In the genomic region with DNA sequence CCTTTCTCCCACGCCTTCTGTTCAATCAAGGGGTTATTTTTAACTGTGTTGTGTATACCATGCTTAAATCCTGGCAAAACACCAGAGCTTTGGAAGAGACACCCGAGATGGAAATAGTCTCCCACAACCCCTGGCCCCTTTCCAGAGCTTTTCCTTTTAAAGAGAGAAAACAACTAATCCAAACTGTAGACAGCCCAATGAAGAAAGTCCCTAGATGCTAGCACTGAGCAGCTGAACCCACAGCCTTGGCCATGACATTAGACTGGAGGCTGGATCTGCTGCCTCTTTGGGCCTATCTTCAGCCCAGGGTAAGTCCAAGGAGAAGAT, we compare ENCODE assay signal across 15 cellular contexts.
A peak's percentile ranks its signal among the peaks of the same experiment; 100 is the strongest.
DNase-seq lines count a peak whose midpoint lies in the region; ATAC-seq and TF ChIP-seq lines count a peak whose summit lies in the region.
"Had no signal": no experiment of that assay in that cellular context is flagged by ENCODE, and none has a peak within 500 bp of the region (broad histone marks: within the 10 kb centered on the region; RNA-seq: fewer than 3 reads in every experiment).

No MANE protein-coding gene starts in this region.

- H3K27me3 Mint-ChIP-seq in T-cell = no peaks in the 10 kb centered on the region
- H3K27me3 Mint-ChIP-seq: CD4-positive, CD25-positive, alpha-beta regulatory T cell; effector memory CD8-positive, alpha-beta T cell had no signal

- CTCF ChIA-PET in A673 (lab: Charles Lee) = no interaction called here
- CTCF ChIA-PET in T-cell (lab: Charles Lee) = no interaction called here

- DNase-seq in A673 (ENCODE audit: low spot score) = peak; percentile 81
- DNase-seq in HCEC 1CT = peak; percentile 43
- DNase-seq in brain microvascular endothelial cell = peak; percentile 22
- peak; percentile 26 for DNase-seq in islet precursor cell
- no peak for DNase-seq in NCI-H774 (lab: John Stamatoyannopoulos, UW)
- no peak for DNase-seq in T-cell
- DNase-seq in HT-29 (ENCODE audit: low spot score) = no peak
- DNase-seq: activated effector memory CD4-positive, alpha-beta T cell treated with anti-CD3 and anti-CD28 coated beads, Interleukin-2, amount 50 U/mL, for 16 hours; CD4-positive, CD25-positive, alpha-beta regulatory T cell; effector memory CD8-positive, alpha-beta T cell; NCI-H2081; upper lobe of left lung; WERI-Rb-1 had no signal

- TF ChIP-seq CTCF in A673 (conservative IDR thresholded peaks at IDR 0.05; ENCODE audit: low read depth, low read length) = no peak
- TF ChIP-seq CTCF in brain microvascular endothelial cell (IDR thresholded peaks at IDR 0.05; ENCODE audit: low read depth, low read length, missing control alignments) = no peak

- POLR2A ChIA-PET in A673 (lab: Charles Lee; ENCODE audit: low non-redundant PET) (interaction anchor here (0.5 kb wide), 1 partner anchor 56 kb away, joined by 3 read pairs; no protein-coding TSS in a partner anchor), T-cell (lab: Charles Lee) (no interaction called here)

- peaks cover 6% of the 10 kb centered on the region for H3K36me3 Mint-ChIP-seq in T-cell

- no peak overlapping the region for H3K27ac Mint-ChIP-seq in T-cell
- H3K27ac Mint-ChIP-seq: CD4-positive, CD25-positive, alpha-beta regulatory T cell; effector memory CD8-positive, alpha-beta T cell had no signal

- H3K4me1 Mint-ChIP-seq in T-cell = no peaks in the 10 kb centered on the region

- H3K4me1 ChIP-seq in A673 (ENCODE audit: insufficient read depth, low read length, poor library complexity, severe bottlenecking) = peaks cover 39% of the 10 kb centered on the region
- H3K4me1 ChIP-seq: parathyroid adenoma had no signal

- ATAC-seq in HG02970 (IDR thresholded peaks at IDR 0.05; ENCODE audit: low FRiP score, unreplicated experiment) = no peak
- no peak for ATAC-seq in T-cell (replicated peaks in 1 of 4)
- ATAC-seq: effector memory CD8-positive, alpha-beta T cell had no signal

- H3K4me3 Mint-ChIP-seq in T-cell = no peak overlapping the region
- H3K4me3 Mint-ChIP-seq: CD4-positive, CD25-positive, alpha-beta regulatory T cell; effector memory CD8-positive, alpha-beta T cell had no signal

- no TSS peak for BruUV-seq in A673 (replicated peaks; lab: Mats Ljungman, UMichigan)

- H3K36me3 ChIP-seq in A673 (ENCODE audit: insufficient read depth, low read length, poor library complexity, severe bottlenecking) = no peaks in the 10 kb centered on the region
- no peaks in the 10 kb centered on the region for H3K36me3 ChIP-seq in brain microvascular endothelial cell (replicated peaks)
- H3K36me3 ChIP-seq: upper lobe of left lung, WERI-Rb-1 had no signal

- intact Hi-C loops in A673 (cut with micrococcal nuclease; ENCODE audit: unreplicated experiment) = no loop called here

- H3K9me3 ChIP-seq in A673 (ENCODE audit: low read depth, low read length, poor library complexity, severe bottlenecking) = no peaks in the 10 kb centered on the region
- H3K9me3 ChIP-seq: upper lobe of left lung had no signal

- H3K9me3 Mint-ChIP-seq in T-cell = no peaks in the 10 kb centered on the region
- H3K9me3 Mint-ChIP-seq: CD4-positive, CD25-positive, alpha-beta regulatory T cell; effector memory CD8-positive, alpha-beta T cell had no signal

- H3K27me3 ChIP-seq in A673 (replicated peaks; ENCODE audit: insufficient read depth, low read depth, low read length, poor library complexity) (no peaks in the 10 kb centered on the region), brain microvascular endothelial cell (replicated peaks) (no peaks in the 10 kb centered on the region)
- H3K27me3 ChIP-seq: upper lobe of left lung had no signal

- in situ Hi-C loops in brain microvascular endothelial cell (cut with HindIII; ENCODE audit: low pct_ligation_motif_present, low sequenced_read_pairs) = no loop called here

- H3K27ac ChIP-seq in A673 (ENCODE audit: low read depth, low read length, poor library complexity, severe bottlenecking) (peak overlapping the region; percentile 38), brain microvascular endothelial cell (no peak overlapping the region)
- H3K27ac ChIP-seq: parathyroid adenoma, WERI-Rb-1 had no signal

- no peak overlapping the region for H3K4me3 ChIP-seq in A673 (ENCODE audit: low read depth, low read length, poor library complexity, severe bottlenecking)
- H3K4me3 ChIP-seq in brain microvascular endothelial cell (ENCODE audit: low read depth, low read length) = no peak overlapping the region
- H3K4me3 ChIP-seq: upper lobe of left lung had no signal

Comparison
In these comparisons a context has a peak if more than half of its experiments do, and no peak if none do; other contexts are left out.
1. DNase-seq: peak in A673 (single experiment), HCEC 1CT (single experiment), brain microvascular endothelial cell (single experiment) and islet precursor cell (single experiment); none in NCI-H774 (single experiment), T-cell (0 of 34) and HT-29 (single experiment).